In the genomic region with DNA sequence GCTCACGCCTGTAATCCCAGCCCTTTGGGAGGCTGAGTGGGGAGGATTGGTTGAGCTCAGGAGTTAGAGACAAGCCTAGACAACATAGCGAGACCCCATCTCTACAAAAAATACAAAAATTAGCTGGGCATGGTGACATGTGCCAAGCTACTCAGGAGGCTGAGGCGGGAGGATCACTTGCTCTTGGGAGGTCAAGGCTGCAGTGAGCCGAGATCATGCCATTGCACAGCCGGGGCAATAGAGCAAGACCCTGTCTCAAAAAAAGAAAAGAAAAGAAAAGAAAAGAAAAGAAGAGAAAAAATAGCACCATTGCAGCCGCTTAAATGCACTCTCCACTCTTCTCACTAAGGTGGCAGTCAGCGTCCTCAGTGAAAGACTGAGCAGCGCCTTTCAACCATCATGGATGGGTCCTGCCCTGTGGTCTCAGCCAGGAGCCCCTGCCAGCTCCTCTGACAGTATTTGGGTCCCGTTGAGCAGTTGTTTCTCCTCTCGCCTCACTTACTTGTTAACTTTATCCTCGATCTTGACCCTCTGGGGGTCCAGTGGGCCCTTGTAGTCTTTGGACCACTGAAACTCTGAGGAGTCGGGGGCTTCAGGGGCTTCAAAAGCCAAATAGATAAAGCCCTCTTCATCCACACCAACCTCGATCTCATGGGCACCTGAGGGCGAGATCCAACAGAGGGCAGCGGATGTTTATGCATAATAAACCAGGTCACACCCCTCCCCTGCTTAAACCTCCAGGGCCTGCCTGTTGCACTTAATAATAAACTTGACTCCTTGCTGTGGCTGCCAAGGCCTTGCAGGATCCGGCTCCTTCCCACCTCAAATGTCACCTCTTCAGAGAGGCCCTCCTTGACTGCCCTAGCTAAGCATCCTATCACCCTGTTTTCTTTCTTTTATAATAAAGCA, we compare ENCODE assay signal across 28 cellular contexts. TPM values are rescaled to one million over a fixed set of nuclear protein-coding genes. Genes with fewer than 3 reads are reported as not detected.
A peak's percentile ranks its signal among the peaks of the same experiment; 100 is the strongest.
DNase-seq lines count a peak whose midpoint lies in the region; ATAC-seq, FAIRE-seq and TF ChIP-seq lines count a peak whose summit lies in the region.
"Had no signal": no experiment of that assay in that cellular context is flagged by ENCODE, and none has a peak within 500 bp of the region (broad histone marks: within the 10 kb centered on the region; RNA-seq: fewer than 3 reads in every experiment).

No MANE protein-coding gene starts in this region.

- no peaks in the 10 kb centered on the region for H3K36me3 ChIP-seq in K562 (ENCODE audit: control insufficient read depth, insufficient read depth, low read length)
- H3K36me3 ChIP-seq: BLaER1, sigmoid colon, transverse colon had no signal

- no peaks in the 10 kb centered on the region for H3K9me1 ChIP-seq in K562 (ENCODE audit: control insufficient read depth, insufficient read depth, low read length)

- no peak for TF ChIP-seq POLR2A in K562 (conservative IDR thresholded peaks at IDR 0.05)

- no peaks in the 10 kb centered on the region for H3K9me3 Mint-ChIP-seq in activated CD4-positive, alpha-beta T cell treated with anti-CD3 and anti-CD28 coated beads for 36 hours (ENCODE audit: low read depth)
- H3K9me3 Mint-ChIP-seq: activated naive CD4-positive, alpha-beta T cell treated with anti-CD3 and anti-CD28 coated beads, Interleukin-2, amount 50 U/mL, for 24 hours; nephron progenitor cell had no signal

- no peaks in the 10 kb centered on the region for H3K36me3 Mint-ChIP-seq in activated CD4-positive, alpha-beta T cell treated with anti-CD3 and anti-CD28 coated beads for 36 hours (ENCODE audit: low read depth)
- H3K36me3 Mint-ChIP-seq: activated naive CD4-positive, alpha-beta T cell treated with anti-CD3 and anti-CD28 coated beads, Interleukin-2, amount 50 U/mL, for 24 hours had no signal

- TF ChIP-seq RAD21 in K562 (CRISPR knock-in tag; conservative IDR thresholded peaks at IDR 0.05 in 1 of 2, IDR thresholded peaks at IDR 0.05 in 1 of 2): no peak

- in situ Hi-C loops in K562 (cut with MboI): no loop called here

- H2AFZ ChIP-seq in K562 (ENCODE audit: low read depth, low read length): no peak overlapping the region

- no peaks in the 10 kb centered on the region; a peak in 1 of 5 replicates for H3K4me1 ChIP-seq in K562 (replicated peaks in 1 of 2; ENCODE audit: control insufficient read depth in 2 of 2, insufficient read depth in 2 of 2, low read length in 2 of 2)
- H3K4me1 ChIP-seq: BLaER1, transverse colon had no signal

- H3K9ac ChIP-seq in K562 (ENCODE audit: insufficient read depth in 1 of 2, low read depth in 2 of 2, low read length in 2 of 2): no peak overlapping the region
- H3K9ac ChIP-seq: BLaER1 had no signal

- intact Hi-C loops in K562 (cut with micrococcal nuclease): no loop called here
- intact Hi-C loops in activated CD4-positive, alpha-beta T cell treated with anti-CD3 and anti-CD28 coated beads for 36 hours (cut with DNase I, micrococcal nuclease): no loop called here

- no peak for ATAC-seq in K562
- no peak for ATAC-seq in activated CD4-positive, alpha-beta T cell treated with anti-CD3 and anti-CD28 coated beads for 36 hours

- POLR2A ChIA-PET in K562 (lab: Yijun Ruan, JAX): interaction anchor here (0.6 to 1.1 kb wide), 2 partner anchors 8 to 28 kb away, joined by 3 to 4 read pairs; no protein-coding TSS in a partner anchor
- POLR2A ChIA-PET in activated CD4-positive, alpha-beta T cell treated with anti-CD3 and anti-CD28 coated beads for 36 hours (lab: Charles Lee): no interaction called here

- no peaks in the 10 kb centered on the region for H3K79me2 ChIP-seq in K562 (ENCODE audit: control insufficient read depth, insufficient read depth, low read length)

- CTCF ChIA-PET in K562 (lab: Yijun Ruan, JAX; ENCODE audit: low intra/inter-chr PET ratio): no interaction called here
- CTCF ChIA-PET in activated CD4-positive, alpha-beta T cell treated with anti-CD3 and anti-CD28 coated beads for 36 hours (lab: Charles Lee): interaction anchor here (0.6 kb wide), 1 partner anchor 309 kb away, joined by 3 read pairs; no protein-coding TSS in a partner anchor

- BruUV-seq in K562 (replicated peaks; lab: Mats Ljungman, UMichigan): no TSS peak

- peaks cover 4% of the 10 kb centered on the region for H3K4me1 Mint-ChIP-seq in activated CD4-positive, alpha-beta T cell treated with anti-CD3 and anti-CD28 coated beads for 36 hours
- H3K4me1 Mint-ChIP-seq: activated naive CD4-positive, alpha-beta T cell treated with anti-CD3 and anti-CD28 coated beads, Interleukin-2, amount 50 U/mL, for 24 hours had no signal

- FAIRE-seq in K562 (lab: Jason Lieb, UNC): no peak
- FAIRE-seq: endothelial cell of umbilical vein, H54 had no signal

- WGBS in K562 (ENCODE audit: insufficient coverage, low coverage, missing lambda C conversion rate): 2% methylated on average over 16 of the region's 16 CpGs

- no peak overlapping the region for H3K4me3 ChIP-seq in K562
- H3K4me3 ChIP-seq: BLaER1, dorsolateral prefrontal cortex, heart left ventricle, sigmoid colon, transverse colon had no signal

- H3K27ac ChIP-seq in K562 (ENCODE audit: extremely low read depth, low read depth, low read length): no peak overlapping the region
- H3K27ac ChIP-seq: BLaER1, dorsolateral prefrontal cortex, sigmoid colon, transverse colon had no signal

- H3K27me3 Mint-ChIP-seq in activated CD4-positive, alpha-beta T cell treated with anti-CD3 and anti-CD28 coated beads for 36 hours: peaks cover 3% of the 10 kb centered on the region
- H3K27me3 Mint-ChIP-seq: activated naive CD4-positive, alpha-beta T cell treated with anti-CD3 and anti-CD28 coated beads, Interleukin-2, amount 50 U/mL, for 24 hours had no signal

- H3K4me3 Mint-ChIP-seq in activated CD4-positive, alpha-beta T cell treated with anti-CD3 and anti-CD28 coated beads for 36 hours: no peak overlapping the region
- H3K4me3 Mint-ChIP-seq: activated naive CD4-positive, alpha-beta T cell treated with anti-CD3 and anti-CD28 coated beads, Interleukin-2, amount 50 U/mL, for 24 hours; nephron progenitor cell had no signal

- TF ChIP-seq CTCF in K562 (IDR thresholded peaks at IDR 0.05 in 2 of 3, conservative IDR thresholded peaks at IDR 0.05 in 1 of 3; ENCODE audit: insufficient read depth in 2 of 3, low read depth in 1 of 3, low read length in 3 of 3): no peak

- H3K9me3 ChIP-seq in K562 (replicated peaks; ENCODE audit: control insufficient read depth, insufficient read depth, low read depth, low read length): no peaks in the 10 kb centered on the region
- H3K9me3 ChIP-seq: BLaER1, heart left ventricle, sigmoid colon, transverse colon had no signal

- no peak for TF ChIP-seq EP300 in K562 (IDR thresholded peaks at IDR 0.05; ENCODE audit: low read length)

- H3K4me2 ChIP-seq in K562 (ENCODE audit: insufficient read depth, low read length): no peak overlapping the region
- H3K4me2 ChIP-seq: BLaER1 had no signal

- H3K27ac Mint-ChIP-seq in activated CD4-positive, alpha-beta T cell treated with anti-CD3 and anti-CD28 coated beads for 36 hours: no peak overlapping the region
- H3K27ac Mint-ChIP-seq: activated naive CD4-positive, alpha-beta T cell treated with anti-CD3 and anti-CD28 coated beads, Interleukin-2, amount 50 U/mL, for 24 hours; nephron progenitor cell had no signal

- 0 out of 2 replicates have a peak, but pooled peaks cover 8% of the 10 kb centered on the region for H4K20me1 ChIP-seq in K562 (replicated peaks; ENCODE audit: control insufficient read depth, insufficient read depth, low read length)
- H4K20me1 ChIP-seq: BLaER1 had no signal

- H3K27me3 ChIP-seq in K562 (ENCODE audit: control insufficient read depth in 2 of 2, insufficient read depth in 2 of 2, low read length in 2 of 2): peaks cover 45 to 75% of the 10 kb centered on the region in 2 experiments
- H3K27me3 ChIP-seq: BLaER1, dorsolateral prefrontal cortex, heart left ventricle, sigmoid colon, transverse colon had no signal

- DNase-seq in NCI-H748 (lab: John Stamatoyannopoulos, UW; ENCODE audit: unreplicated experiment): peak; percentile 1
- DNase-seq in NCI-H748 treated with DMSO at 0.1 percent for 48 hours (lab: John Stamatoyannopoulos, UW): no peak
- peak; percentile 1 for DNase-seq in LoVo (ENCODE audit: low spot score)
- no peak for DNase-seq in K562 (ENCODE audit: extremely low read depth in 1 of 4, low spot score in 3 of 4)
- peak; percentile 50 for DNase-seq in renal cortical epithelial cell (ENCODE audit: low read depth)
- DNase-seq in NCI-H2081 (lab: John Stamatoyannopoulos, UW): no peak
- no peak for DNase-seq in amniotic stem cell (lab: John Stamatoyannopoulos, UW)
- DNase-seq in activated CD4-positive, alpha-beta T cell treated with anti-CD3 and anti-CD28 coated beads for 36 hours: no peak
- DNase-seq: aorta; Calu3; central memory CD4-positive, alpha-beta T cell; dorsolateral prefrontal cortex; NCI-H1105 treated with DMSO at 0.1 percent for 48 hours; NCI-H2171; NCI-H774; nephron progenitor cell; SHP77; sigmoid colon; stimulated activated CD8-positive, alpha-beta memory T cell treated with anti-CD3 and anti-CD28 coated beads, Interleukin-4, amount 100 ng/mL, for 48 hours; T-helper 1 cell; transverse colon had no signal

TF ChIP-seq in K562, 482 proteins besides CTCF, POLR2A, EP300 and RAD21 (continues in another document):
- TF ChIP-seq SAFB (IDR thresholded peaks at IDR 0.05; ENCODE audit: borderline replicate concordance, low read depth, low read length): no peak
- TF ChIP-seq ZFP36 (IDR thresholded peaks at IDR 0.05; ENCODE audit: low read depth, low read length, partially characterized antibody): peak; percentile 88
- peak; percentile 92 for TF ChIP-seq ZNF121 (CRISPR knock-in tag; conservative IDR thresholded peaks at IDR 0.05)

RNA-seq across cellular contexts. Expression of gene MYOM3, which starts 36.9 kb away (rescaled TPM):
- total RNA-seq in K562 (2011; cell fraction: chromatin; rRNA removed; ENCODE audit: low replicate concordance): 0.09 TPM in 1 of 2 replicates, not detected in the other
- total RNA-seq in K562 (2011; cell fraction: nucleolus; rRNA removed): not detected in 2 replicates
- total RNA-seq in K562 (2011; cell fraction: nucleoplasm; rRNA removed): not detected in 2 replicates
- total RNA-seq in K562 (2014; rRNA removed): not detected in 2 replicates
- not detected in 2 replicates for total RNA-seq in K562 (2014; rRNA removed; fragmentation: Illumina TruSeq; extraction: Trizol)
- total RNA-seq in K562 (2015; rRNA removed; fragmentation: Illumina TruSeq; extraction: Trizol): not detected in 2 replicates
- not detected in 2 replicates for total RNA-seq in K562 (2021)
- polyA plus RNA-seq in K562 (2011; rRNA removed): 0.01 TPM in 1 of 2 replicates, not detected in the other
- polyA plus RNA-seq in K562 (2011; cell fraction: cytosol; rRNA removed): not detected in 2 replicates
- 0.03 and 0.06 TPM in 2 replicates for polyA plus RNA-seq in K562 (2011; cell fraction: nucleus; rRNA removed)
- 0.06 TPM in 1 of 2 replicates, not detected in the other for polyA plus RNA-seq in K562 (2012)
- not detected in 2 replicates for polyA plus RNA-seq in K562 (2014; fragmentation: Illumina TruSeq; extraction: Trizol)
- not detected for polyA plus RNA-seq in K562 (2014; fragmentation: Nextera tagmentation; extraction: Ambion mirVana)
- polyA plus RNA-seq in K562 (2014; rRNA removed): not detected in 2 replicates
- polyA minus RNA-seq in K562 (2011; rRNA and poly(A)+ RNA removed): 0.11 TPM in 1 of 2 replicates, not detected in the other
- not detected in 2 replicates for polyA minus RNA-seq in K562 (2011; cell fraction: cytosol; rRNA and poly(A)+ RNA removed)
- not detected in 2 replicates for polyA minus RNA-seq in K562 (2011; cell fraction: nucleus; rRNA and poly(A)+ RNA removed)
- 1.5 and 9.0 TPM in 2 replicates for total RNA-seq in renal cortical epithelial cell
- total RNA-seq in activated CD4-positive, alpha-beta T cell treated with anti-CD3 and anti-CD28 coated beads for 36 hours: not detected
- total RNA-seq: LHCN-M2, mononuclear cell had no signal

Comparison
In these comparisons a context has a peak if more than half of its experiments do, and no peak if none do; other contexts are left out.
1. DNase-seq: peak in NCI-H748 (single experiment), LoVo (single experiment) and renal cortical epithelial cell (single experiment); none in NCI-H748 treated with DMSO at 0.1 percent for 48 hours (single experiment), K562 (0 of 4), NCI-H2081 (0 of 2), amniotic stem cell (single experiment) and activated CD4-positive, alpha-beta T cell treated with anti-CD3 and anti-CD28 coated beads for 36 hours (single experiment).